In the genomic region with DNA sequence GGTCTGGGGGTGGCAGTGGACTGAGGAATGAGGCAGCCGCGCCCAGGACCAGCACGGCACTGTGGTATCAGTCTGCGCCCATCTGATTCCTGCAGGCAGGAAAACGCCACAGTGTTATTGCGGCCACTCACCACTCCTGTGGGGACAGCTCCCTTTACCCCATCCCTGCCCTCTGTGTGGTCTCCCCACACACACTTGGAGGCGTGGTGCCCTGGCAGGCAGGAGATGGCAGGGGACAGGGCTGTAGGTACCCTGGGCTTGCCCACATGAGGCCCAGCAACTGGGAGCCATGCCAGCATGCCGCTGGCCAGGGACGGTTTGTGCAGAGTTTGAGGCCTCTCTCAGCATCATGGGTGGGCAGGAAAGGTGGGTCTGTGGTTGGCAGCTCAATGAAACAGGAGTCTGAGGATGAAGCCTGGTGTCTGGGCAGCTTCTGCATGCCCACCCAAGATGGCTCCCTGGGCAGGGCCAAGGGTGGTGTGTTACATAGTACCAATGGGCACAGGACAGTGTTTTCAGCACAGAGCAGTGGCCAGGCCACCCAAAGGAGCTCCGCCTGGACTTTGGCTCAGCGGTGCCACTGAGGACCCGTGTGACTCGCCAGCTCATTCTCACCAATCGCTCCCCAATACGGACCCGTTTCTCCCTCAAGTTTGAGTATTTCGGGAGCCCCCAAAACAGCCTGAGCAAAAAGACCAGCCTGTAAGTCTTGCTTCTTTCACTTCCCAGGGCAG, we compare ENCODE assay signal across 1 cellular context.
TF ChIP-seq lines count a peak whose summit lies in the region.

No MANE protein-coding gene starts in this region.

TF ChIP-seq in IMR-90, 13 proteins besides CTCF, POLR2A, EP300 and RAD21:
- TF ChIP-seq BHLHE40 (IDR thresholded peaks at IDR 0.05; ENCODE audit: low read depth, low read length) (no peak), MXI1 (IDR thresholded peaks at IDR 0.05; ENCODE audit: borderline replicate concordance, low read depth, low read length) (no peak), CHD1 (IDR thresholded peaks at IDR 0.05; ENCODE audit: low read depth, low read length) (no peak), SMC3 (IDR thresholded peaks at IDR 0.05; ENCODE audit: low read depth, low read length) (no peak), NFE2L2 (IDR thresholded peaks at IDR 0.05; ENCODE audit: low read depth, low read length) (no peak)
